Comparison of ENCODE assay signal across 24 cellular contexts in genomic region chr6:84588697-84589080, GRCh38.
DNase-seq lines count a peak whose midpoint lies in the region; ATAC-seq and TF ChIP-seq lines count a peak whose summit lies in the region.
"Had no signal": no experiment of that assay in that cellular context is flagged by ENCODE, and none has a peak within 500 bp of the region (broad histone marks: within the 10 kb centered on the region; RNA-seq: fewer than 3 reads in every experiment).

No MANE protein-coding gene starts in this region.

- H3K27ac Mint-ChIP-seq in activated CD4-positive, alpha-beta T cell treated with anti-CD3 and anti-CD28 coated beads, Interleukin-2, amount 10 ng/mL, durations not matched to agents 24 days and 14 days = no peak overlapping the region
- H3K27ac Mint-ChIP-seq in activated naive CD8-positive, alpha-beta T cell treated with anti-CD3 and anti-CD28 coated beads, Interleukin-2, amount 10 ng/mL, durations not matched to agents 7 days and 5 days = no peak overlapping the region
- H3K27ac Mint-ChIP-seq: CD8-positive, alpha-beta memory T cell; dendritic cell treated with granulocyte-macrophage colony-stimulating factor and Interleukin-4, amounts not matched to agents 40 ng/mL and 50 ng/mL, for 4 days; endodermal cell; GM23338 had no signal

- H3K27me3 ChIP-seq in Karpas-422 (ENCODE audit: low read length) = no peaks in the 10 kb centered on the region
- no peaks in the 10 kb centered on the region for H3K27me3 ChIP-seq in smooth muscle cell (ENCODE audit: low read depth)
- H3K27me3 ChIP-seq: heart left ventricle, SJSA1, spleen had no signal

- H4K20me1 ChIP-seq in Karpas-422 (ENCODE audit: insufficient read depth, low read depth, low read length) = no peaks in the 10 kb centered on the region
- no peaks in the 10 kb centered on the region for H4K20me1 ChIP-seq in smooth muscle cell (ENCODE audit: low read depth)

- 72% methylated on average over 5 of the region's 5 CpGs for WGBS in smooth muscle cell (ENCODE audit: low lambda C conversion rate)

- H3F3A ChIP-seq in smooth muscle cell (ENCODE audit: low read depth) = no peaks in the 10 kb centered on the region

- no peak for TF ChIP-seq CTCF in smooth muscle cell (IDR thresholded peaks at IDR 0.05; ENCODE audit: borderline replicate concordance, insufficient read depth, poor library complexity, severe bottlenecking)

- H3K36me3 Mint-ChIP-seq in activated CD4-positive, alpha-beta T cell treated with anti-CD3 and anti-CD28 coated beads, Interleukin-2, amount 10 ng/mL, durations not matched to agents 24 days and 14 days (ENCODE audit: low read depth) = no peaks in the 10 kb centered on the region
- no peaks in the 10 kb centered on the region for H3K36me3 Mint-ChIP-seq in activated naive CD8-positive, alpha-beta T cell treated with anti-CD3 and anti-CD28 coated beads, Interleukin-2, amount 10 ng/mL, durations not matched to agents 7 days and 5 days
- H3K36me3 Mint-ChIP-seq: CD8-positive, alpha-beta memory T cell had no signal

- H3K27ac ChIP-seq in Karpas-422 (ENCODE audit: low read length) = no peak overlapping the region
- H3K27ac ChIP-seq in smooth muscle cell (ENCODE audit: low read depth) = no peak overlapping the region
- H3K27ac ChIP-seq: heart left ventricle, SJSA1, spleen had no signal

- no peaks in the 10 kb centered on the region for H3K9me2 ChIP-seq in Karpas-422 (replicated peaks; ENCODE audit: insufficient read depth, low read length)

- no peaks in the 10 kb centered on the region for H3K4me1 ChIP-seq in Karpas-422 (ENCODE audit: low read length)
- H3K4me1 ChIP-seq in smooth muscle cell (ENCODE audit: low read depth) = no peaks in the 10 kb centered on the region
- H3K4me1 ChIP-seq: heart left ventricle, spleen had no signal

- H3K4me1 Mint-ChIP-seq in activated CD4-positive, alpha-beta T cell treated with anti-CD3 and anti-CD28 coated beads, Interleukin-2, amount 10 ng/mL, durations not matched to agents 24 days and 14 days = peaks cover 4% of the 10 kb centered on the region
- peaks cover 9% of the 10 kb centered on the region for H3K4me1 Mint-ChIP-seq in activated naive CD8-positive, alpha-beta T cell treated with anti-CD3 and anti-CD28 coated beads, Interleukin-2, amount 10 ng/mL, durations not matched to agents 7 days and 5 days
- H3K4me1 Mint-ChIP-seq: GM23338 had no signal

- H3K27me3 Mint-ChIP-seq in activated CD4-positive, alpha-beta T cell treated with anti-CD3 and anti-CD28 coated beads, Interleukin-2, amount 10 ng/mL, durations not matched to agents 24 days and 14 days = no peaks in the 10 kb centered on the region
- H3K27me3 Mint-ChIP-seq in activated naive CD8-positive, alpha-beta T cell treated with anti-CD3 and anti-CD28 coated beads, Interleukin-2, amount 10 ng/mL, durations not matched to agents 7 days and 5 days = peaks cover 17% of the 10 kb centered on the region
- H3K27me3 Mint-ChIP-seq: CD8-positive, alpha-beta memory T cell had no signal

- H3K4me2 ChIP-seq in Karpas-422 (ENCODE audit: low read depth, low read length, poor library complexity, severe bottlenecking) (no peak overlapping the region), smooth muscle cell (peak overlapping the region; percentile 14)
- H3K4me2 ChIP-seq: GM23338 had no signal

- no peak for DNase-seq in activated CD4-positive, alpha-beta T cell treated with anti-CD3 and anti-CD28 coated beads, Interleukin-2, amount 10 ng/mL, durations not matched to agents 24 days and 14 days
- no peak for DNase-seq in activated CD4-positive, alpha-beta T cell treated with anti-CD3 and anti-CD28 coated beads for 48 hours
- DNase-seq in Karpas-422 = peak; percentile 32
- no peak for DNase-seq in activated naive CD8-positive, alpha-beta T cell treated with anti-CD3 and anti-CD28 coated beads, Interleukin-2, amount 10 ng/mL, durations not matched to agents 7 days and 5 days
- DNase-seq in smooth muscle cell (lab: John Stamatoyannopoulos, UW; ENCODE audit: unreplicated experiment) = no peak
- no peak for DNase-seq in hypothalamus (lab: John Stamatoyannopoulos, UW)
- DNase-seq in cerebellar cortex (ENCODE audit: low spot score) = no peak
- DNase-seq: activated CD4-positive, CD25-positive, alpha-beta regulatory T cell treated with anti-CD3 and anti-CD28 coated beads, Interleukin-2, amount 50 U/mL, for 72 hours; caudate nucleus; CD8-positive, alpha-beta memory T cell; endodermal cell; foreskin fibroblast; NCI-H1105 treated with DMSO at 0.1 percent for 48 hours; NCI-H2029; NCI-H524 treated with DMSO at 0.1 percent for 48 hours; right cardiac atrium; spleen had no signal

- H3K9ac ChIP-seq in Karpas-422 (ENCODE audit: low read length) = no peak overlapping the region
- no peak overlapping the region for H3K9ac ChIP-seq in smooth muscle cell (ENCODE audit: low read depth)

- no peaks in the 10 kb centered on the region for H3K9me3 Mint-ChIP-seq in activated CD4-positive, alpha-beta T cell treated with anti-CD3 and anti-CD28 coated beads, Interleukin-2, amount 10 ng/mL, durations not matched to agents 24 days and 14 days
- H3K9me3 Mint-ChIP-seq in activated naive CD8-positive, alpha-beta T cell treated with anti-CD3 and anti-CD28 coated beads, Interleukin-2, amount 10 ng/mL, durations not matched to agents 7 days and 5 days = peaks cover 2% of the 10 kb centered on the region
- H3K9me3 Mint-ChIP-seq: dendritic cell treated with granulocyte-macrophage colony-stimulating factor and Interleukin-4, amounts not matched to agents 40 ng/mL and 50 ng/mL, for 4 days had no signal

- peak; percentile 42 for ATAC-seq in activated naive CD8-positive, alpha-beta T cell treated with anti-CD3 and anti-CD28 coated beads, Interleukin-2, amount 10 ng/mL, durations not matched to agents 7 days and 5 days (ENCODE audit: low read depth)
- ATAC-seq in HG03108 (IDR thresholded peaks at IDR 0.05; ENCODE audit: unreplicated experiment) = no peak
- ATAC-seq: esophagus mucosa, GM23338, heart left ventricle, right cardiac atrium had no signal

- no peaks in the 10 kb centered on the region for H3K79me2 ChIP-seq in Karpas-422 (ENCODE audit: low read length)
- no peaks in the 10 kb centered on the region for H3K79me2 ChIP-seq in smooth muscle cell (ENCODE audit: low read depth)

- no peaks in the 10 kb centered on the region for H3K9me3 ChIP-seq in Karpas-422 (ENCODE audit: low read length)
- H3K9me3 ChIP-seq in smooth muscle cell (replicated peaks; ENCODE audit: low read depth) = no peaks in the 10 kb centered on the region
- H3K9me3 ChIP-seq: SJSA1 had no signal

- H3K4me3 ChIP-seq in Karpas-422 (ENCODE audit: low read length) (no peak overlapping the region), smooth muscle cell (no peak overlapping the region)
- H3K4me3 ChIP-seq: GM23338, heart left ventricle, lung, SJSA1, spleen had no signal

- H2AFZ ChIP-seq in Karpas-422 (ENCODE audit: low read length) (no peak overlapping the region), smooth muscle cell (ENCODE audit: low read depth) (no peak overlapping the region)
- H2AFZ ChIP-seq: GM23338 had no signal

- peak overlapping the region; percentile 69 for H3K4me3 Mint-ChIP-seq in activated CD4-positive, alpha-beta T cell treated with anti-CD3 and anti-CD28 coated beads, Interleukin-2, amount 10 ng/mL, durations not matched to agents 24 days and 14 days
- peak overlapping the region; percentile 70 for H3K4me3 Mint-ChIP-seq in activated naive CD8-positive, alpha-beta T cell treated with anti-CD3 and anti-CD28 coated beads, Interleukin-2, amount 10 ng/mL, durations not matched to agents 7 days and 5 days
- H3K4me3 Mint-ChIP-seq: endodermal cell, GM23338 had no signal

- H3K36me3 ChIP-seq in Karpas-422 (ENCODE audit: insufficient read depth, low read length) (no peaks in the 10 kb centered on the region), smooth muscle cell (ENCODE audit: low read depth) (no peaks in the 10 kb centered on the region)
- H3K36me3 ChIP-seq: heart left ventricle, SJSA1, spleen had no signal

- intact Hi-C loops in activated CD4-positive, alpha-beta T cell treated with anti-CD3 and anti-CD28 coated beads, Interleukin-2, amount 10 ng/mL, durations not matched to agents 24 days and 14 days (cut with micrococcal nuclease) = no loop called here

- POLR2A ChIA-PET in activated naive CD8-positive, alpha-beta T cell treated with anti-CD3 and anti-CD28 coated beads, Interleukin-2, amount 10 ng/mL, durations not matched to agents 7 days and 5 days (lab: Charles Lee) = no interaction called here
